ENCODE assay signal across 12 cellular contexts in the genomic region with DNA sequence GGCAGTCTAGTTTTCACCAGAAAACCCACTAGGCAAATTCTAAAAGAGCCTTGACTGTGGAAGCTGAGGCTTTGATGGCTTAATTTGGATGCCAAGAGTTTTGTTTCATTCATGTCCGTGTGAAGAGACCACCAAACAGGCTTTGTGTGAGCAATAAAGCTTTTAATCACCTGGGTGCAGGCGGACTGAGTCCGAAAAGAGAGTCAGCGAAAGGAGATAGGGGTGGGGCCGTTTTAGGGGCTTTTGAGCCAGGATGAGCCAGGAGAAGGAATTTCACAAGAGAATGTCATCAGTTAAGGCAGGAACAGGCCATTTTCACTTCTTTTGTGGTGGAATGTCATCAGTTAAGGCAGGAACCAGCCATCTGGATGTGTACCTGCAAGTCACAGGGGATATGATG. TPM values are rescaled to one million over a fixed set of nuclear protein-coding genes. Genes with fewer than 3 reads are reported as not detected.
"Had no signal": no experiment of that assay in that cellular context is flagged by ENCODE, and none has a peak within 500 bp of the region (broad histone marks: within the 10 kb centered on the region; RNA-seq: fewer than 3 reads in every experiment).

No MANE protein-coding gene starts in this region.

RNA-seq across cellular contexts. Expression of a gene that starts 29.1 kb away (rescaled TPM):
- total RNA-seq: activated CD4-positive, alpha-beta memory T cell treated with anti-CD3 and anti-CD28 coated beads, Interleukin-2, amount 10 ng/mL, durations not matched to agents 7 days and 5 days; activated CD4-positive, alpha-beta T cell treated with anti-CD3 and anti-CD28 coated beads for 36 hours; activated CD4-positive, alpha-beta T cell treated with anti-CD3 and anti-CD28 coated beads, Interleukin-2, amount 10 ng/mL, durations not matched to agents 7 days and 5 days; activated CD8-positive, alpha-beta memory T cell treated with anti-CD3 and anti-CD28 coated beads, Interleukin-2, amount 10 ng/mL, durations not matched to agents 7 days and 5 days; activated CD8-positive, alpha-beta T cell treated with anti-CD3 and anti-CD28 coated beads, Interleukin-2, amount 10 ng/mL, durations not matched to agents 7 days and 5 days; activated naive CD8-positive, alpha-beta T cell treated with anti-CD3 and anti-CD28 coated beads, Interleukin-2, amount 10 ng/mL, durations not matched to agents 7 days and 5 days; activated T-helper 2 cell treated with anti-CD3 and anti-CD28 coated beads, Interferon-gamma antibody, Interleukin-2, Interleukin-4, amounts not matched to agents 10 μg/mL and 5 μg/mL and 100 μg/mL, durations not matched to agents 14 hours and 24 hours and 36 hours; ascending aorta; bronchial epithelial cell; cardiac muscle cell; WTC11 had no signal
- polyA plus RNA-seq: cardiac muscle cell had no signal

RNA-seq across cellular contexts. Expression of a gene that starts 51.6 kb away (rescaled TPM):
- total RNA-seq: activated CD4-positive, alpha-beta memory T cell treated with anti-CD3 and anti-CD28 coated beads, Interleukin-2, amount 10 ng/mL, durations not matched to agents 7 days and 5 days; activated CD4-positive, alpha-beta T cell treated with anti-CD3 and anti-CD28 coated beads for 36 hours; activated CD4-positive, alpha-beta T cell treated with anti-CD3 and anti-CD28 coated beads, Interleukin-2, amount 10 ng/mL, durations not matched to agents 7 days and 5 days; activated CD8-positive, alpha-beta memory T cell treated with anti-CD3 and anti-CD28 coated beads, Interleukin-2, amount 10 ng/mL, durations not matched to agents 7 days and 5 days; activated CD8-positive, alpha-beta T cell treated with anti-CD3 and anti-CD28 coated beads, Interleukin-2, amount 10 ng/mL, durations not matched to agents 7 days and 5 days; activated naive CD8-positive, alpha-beta T cell treated with anti-CD3 and anti-CD28 coated beads, Interleukin-2, amount 10 ng/mL, durations not matched to agents 7 days and 5 days; activated T-helper 2 cell treated with anti-CD3 and anti-CD28 coated beads, Interferon-gamma antibody, Interleukin-2, Interleukin-4, amounts not matched to agents 10 μg/mL and 5 μg/mL and 100 μg/mL, durations not matched to agents 14 hours and 24 hours and 36 hours; ascending aorta; bronchial epithelial cell; cardiac muscle cell; WTC11 had no signal
- polyA plus RNA-seq: adipose tissue, cardiac muscle cell had no signal
